Comparison of ENCODE assay signal across 9 cellular contexts in genomic region chrX:15674514-15674898, GRCh38. TPM values are rescaled to one million over a fixed set of nuclear protein-coding genes. Genes with fewer than 3 reads are reported as not detected.
DNase-seq lines count a peak whose midpoint lies in the region; ATAC-seq, FAIRE-seq and TF ChIP-seq lines count a peak whose summit lies in the region.
"Had no signal": no experiment of that assay in that cellular context is flagged by ENCODE, and none has a peak within 500 bp of the region (broad histone marks: within the 10 kb centered on the region; RNA-seq: fewer than 3 reads in every experiment).

No MANE protein-coding gene starts in this region.

- H3K4me2 ChIP-seq in OCI-LY3 (ENCODE audit: low read length): peak overlapping the region; percentile 88

- peak; percentile 66 for ATAC-seq in GM19025 (IDR thresholded peaks at IDR 0.05; ENCODE audit: low read depth, unreplicated experiment)
- peak; percentile 74 for ATAC-seq in HG03159 (IDR thresholded peaks at IDR 0.05; ENCODE audit: unreplicated experiment)

- DNase-seq in CMK (ENCODE audit: low read depth): peak; percentile 58
- no peak for DNase-seq in astrocyte of the spinal cord (ENCODE audit: low read depth, low spot score)
- peak; percentile 92 for DNase-seq in small intestine
- no peak for DNase-seq in NCI-H2171 treated with DMSO at 0.1 percent for 48 hours (lab: John Stamatoyannopoulos, UW)

- WGBS in small intestine, 3 donors: 0% methylated on average over 16 to 17 of the region's 17 CpGs

- H3K9me3 ChIP-seq in OCI-LY3 (ENCODE audit: insufficient read depth, low read length) (no peaks in the 10 kb centered on the region), small intestine (ENCODE audit: control insufficient read depth, low read depth) (no peaks in the 10 kb centered on the region)

- TF ChIP-seq CTCF in OCI-LY3 (IDR thresholded peaks at IDR 0.05; ENCODE audit: low read depth, low read length) (no peak), astrocyte of the spinal cord (IDR thresholded peaks at IDR 0.05; ENCODE audit: low read depth, low read length) (no peak)

- peak overlapping the region; percentile 80 for H2AFZ ChIP-seq in OCI-LY3 (ENCODE audit: low read depth, low read length)

- H3K27ac ChIP-seq in OCI-LY3 (ENCODE audit: low read length): peak overlapping the region; percentile 88
- peak overlapping the region; percentile 97 for H3K27ac ChIP-seq in small intestine (ENCODE audit: low read depth in 1 of 2, low read length in 1 of 2)

- peaks cover 12% of the 10 kb centered on the region for H3K4me1 ChIP-seq in OCI-LY3 (ENCODE audit: low read length)
- no peaks in the 10 kb centered on the region for H3K4me1 ChIP-seq in small intestine (ENCODE audit: control insufficient read depth in 2 of 2, insufficient read depth in 1 of 2, low read depth in 1 of 2, low read length in 1 of 2)

- no peaks in the 10 kb centered on the region for H4K20me1 ChIP-seq in OCI-LY3 (ENCODE audit: insufficient read depth, low read length)

- H3K79me2 ChIP-seq in OCI-LY3 (ENCODE audit: low read length): peaks cover 35% of the 10 kb centered on the region

- H3K27me3 ChIP-seq in OCI-LY3 (ENCODE audit: low read depth, low read length): no peaks in the 10 kb centered on the region
- H3K27me3 ChIP-seq in small intestine (ENCODE audit: control insufficient read depth in 2 of 2, insufficient read depth in 2 of 2, low read length in 2 of 2): no peaks in the 10 kb centered on the region

- in situ Hi-C loops in astrocyte of the spinal cord (cut with HindIII; ENCODE audit: low sequenced_read_pairs): no loop called here

- H3K4me3 ChIP-seq in OCI-LY3 (ENCODE audit: low read length) (peak overlapping the region; percentile 91), astrocyte of the spinal cord (ENCODE audit: low read depth, low read length) (peak overlapping the region; percentile 90), iPS-11a (ENCODE audit: low read depth, low read length) (peak overlapping the region; percentile 92), small intestine (ENCODE audit: low read depth in 1 of 2, low read length in 2 of 2) (peak overlapping the region in 1 of 2 donors; percentile 69)

- H3K36me3 ChIP-seq in OCI-LY3 (replicated peaks; ENCODE audit: low read depth, low read length) (no peaks in the 10 kb centered on the region), small intestine (ENCODE audit: control insufficient read depth in 2 of 2, insufficient read depth in 2 of 2, low read length in 2 of 2) (peaks cover 0 to 2% of the 10 kb centered on the region in 2 donors)

- H3K9ac ChIP-seq in OCI-LY3 (ENCODE audit: low read length): peak overlapping the region; percentile 89

- no peak for FAIRE-seq in small intestine (lab: Jason Lieb, UNC)
- FAIRE-seq: frontal cortex had no signal

RNA-seq across cellular contexts. Expression of gene CLTRN, which starts 9.9 kb away (rescaled TPM):
- polyA plus RNA-seq in small intestine: under 1 TPM in 2 of 3 donors, not detected in 1; 0.52 to 0.81 TPM

Comparison
In these comparisons a context has a peak if more than half of its experiments do, and no peak if none do; other contexts are left out.
1. DNase-seq: peak in CMK (single experiment) and small intestine (single experiment); none in astrocyte of the spinal cord (single experiment) and NCI-H2171 treated with DMSO at 0.1 percent for 48 hours (single experiment).